8 cellular contexts compared by ENCODE assay signal in the genomic region with DNA sequence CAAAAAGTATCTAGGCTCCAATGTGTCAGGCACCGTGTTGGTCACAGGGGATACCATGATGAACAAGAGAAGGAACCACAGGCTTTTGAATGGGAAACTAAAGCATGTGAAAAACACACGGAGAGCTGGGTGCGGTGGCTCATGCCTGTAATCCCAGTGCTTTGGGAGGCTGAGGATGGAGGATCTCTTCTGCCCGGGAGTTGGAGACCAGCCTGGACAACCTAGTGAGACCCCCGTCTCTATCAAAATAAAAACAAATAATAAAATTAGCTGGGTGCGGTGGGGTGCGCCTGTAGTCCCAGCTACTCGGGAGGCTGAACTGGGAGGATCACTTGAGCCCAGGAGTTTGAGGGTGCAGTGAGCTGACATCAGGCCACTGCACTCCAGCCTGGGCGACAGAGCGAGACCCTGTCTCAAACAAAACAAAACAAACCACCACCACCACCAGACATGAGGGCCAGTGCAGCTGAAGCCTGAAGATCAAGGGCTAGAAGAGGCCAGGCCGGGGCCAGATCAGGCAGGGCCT. TPM values are rescaled to one million over a fixed set of nuclear protein-coding genes. Genes with fewer than 3 reads are reported as not detected.
DNase-seq lines count a peak whose midpoint lies in the region; ATAC-seq and TF ChIP-seq lines count a peak whose summit lies in the region.

No MANE protein-coding gene starts in this region.

- H3K4me1 Mint-ChIP-seq in activated B cell treated with CpG ODN at 0.5 μM for 24 hours, result peaks cover 22% of the 10 kb centered on the region
- H3K4me1 Mint-ChIP-seq in stimulated activated naive CD8-positive, alpha-beta T cell treated with anti-CD3 and anti-CD28 coated beads, Interleukin-15, amount 100 ng/mL, for 72 hours, result peaks cover 56% of the 10 kb centered on the region

- DNase-seq in HCT116 (ENCODE audit: low read depth, low spot score) (no peak), activated B cell treated with CpG ODN at 0.5 μM for 24 hours (no peak), DMS 273 treated with DMSO at 0.1 percent for 48 hours (lab: John Stamatoyannopoulos, UW) (no peak), DMS53 treated with DMSO at 0.1 percent for 48 hours (lab: John Stamatoyannopoulos, UW; ENCODE audit: unreplicated experiment) (no peak), glomerular visceral epithelial cell (ENCODE audit: extremely low spot score) (no peak)
- no peak for DNase-seq in stimulated activated naive CD8-positive, alpha-beta T cell treated with anti-CD3 and anti-CD28 coated beads, Interleukin-15, amount 100 ng/mL, for 72 hours

- H2AFZ ChIP-seq in HCT116 (ENCODE audit: low read depth, low read length, poor library complexity, severe bottlenecking), result no peak overlapping the region

- H3K9me2 ChIP-seq in HCT116 (ENCODE audit: insufficient read depth), result no peaks in the 10 kb centered on the region

- H3K4me3 Mint-ChIP-seq in activated B cell treated with CpG ODN at 0.5 μM for 24 hours, result peak overlapping the region; percentile 89
- H3K4me3 Mint-ChIP-seq in stimulated activated naive CD8-positive, alpha-beta T cell treated with anti-CD3 and anti-CD28 coated beads, Interleukin-15, amount 100 ng/mL, for 72 hours, result peak overlapping the region; percentile 87 to 91

- TF ChIP-seq POLR2A in HCT116 (IDR thresholded peaks at IDR 0.05; ENCODE audit: borderline replicate concordance, extremely low read depth, insufficient read depth, insufficient read length), result no peak

- H3K36me3 ChIP-seq in HCT116 (ENCODE audit: control insufficient read depth in 1 of 2, insufficient read depth in 2 of 2, low read length in 2 of 2), result peaks cover 9 to 26% of the 10 kb centered on the region in 2 experiments; a peak in 3 of 4 replicates

- peak overlapping the region; percentile 83 for H3K4me2 ChIP-seq in HCT116 (ENCODE audit: low read length)

- RAD21 ChIA-PET in HCT116 (lab: Charles Lee; ENCODE audit: low non-redundant PET in 1 of 2, low total read pairs in 2 of 2, uncharacterized antibody in 2 of 2, unreplicated experiment in 2 of 2), result interaction anchor here in 1 of 2 experiments (0.6 to 0.7 kb wide), 2 partner anchors 69 to 185 kb away, joined by 3 to 11 read pairs; no protein-coding TSS in a partner anchor

- H3K27ac ChIP-seq in HCT116 (ENCODE audit: low read depth, low read length), result peak overlapping the region; percentile 90

- H3K27me3 Mint-ChIP-seq in activated B cell treated with CpG ODN at 0.5 μM for 24 hours, result no peaks in the 10 kb centered on the region
- H3K27me3 Mint-ChIP-seq in stimulated activated naive CD8-positive, alpha-beta T cell treated with anti-CD3 and anti-CD28 coated beads, Interleukin-15, amount 100 ng/mL, for 72 hours, result no peaks in the 10 kb centered on the region

- CTCF ChIA-PET in HCT116 (lab: Charles Lee) (no interaction called here), activated B cell treated with CpG ODN at 0.5 μM for 24 hours (lab: Charles Lee) (no interaction called here)

- POLR2A ChIA-PET in HCT116 (lab: Charles Lee), result interaction anchor here (0.6 to 1.7 kb wide), 2 partner anchors 13 to 40 kb away, joined by 3 to 11 read pairs; partner anchors contain the start of genes AP4M1 and MCM7
- POLR2A ChIA-PET in activated B cell treated with CpG ODN at 0.5 μM for 24 hours (lab: Charles Lee), result interaction anchor here (0.6 to 4.7 kb wide), 6 partner anchors 12 to 787 kb away, joined by 3 to 48 read pairs (median 4); partner anchors contain the start of genes AP4M1, FBXO24, LRCH4 and MBLAC1

- H3K9me3 ChIP-seq in HCT116 (ENCODE audit: control insufficient read depth in 1 of 2, insufficient read depth in 1 of 2, low read depth in 1 of 2, low read length in 2 of 2), result no peaks in the 10 kb centered on the region

- no peaks in the 10 kb centered on the region; the same call in 1 of the 2 replicates for H4K20me1 ChIP-seq in HCT116 (ENCODE audit: insufficient read depth)

- peaks cover 39% of the 10 kb centered on the region for H3K36me3 Mint-ChIP-seq in activated B cell treated with CpG ODN at 0.5 μM for 24 hours (ENCODE audit: low read depth)

- H3K4me1 ChIP-seq in HCT116 (ENCODE audit: control insufficient read depth in 1 of 2, insufficient read depth in 2 of 2, low read length in 2 of 2), result peaks cover 8 to 39% of the 10 kb centered on the region in 2 experiments

- intact Hi-C loops in HCT116 (cut with micrococcal nuclease) (no loop called here), activated B cell treated with CpG ODN at 0.5 μM for 24 hours (cut with micrococcal nuclease) (loop anchor here (1.0 to 10.0 kb wide), 4 partner anchors 12 to 1167 kb away; partner anchors contain the start of genes GNB2 and ZNF789)

- no peak for TF ChIP-seq RAD21 in HCT116 (IDR thresholded peaks at IDR 0.05; ENCODE audit: low read depth)

- TF ChIP-seq CTCF in HCT116 (IDR thresholded peaks at IDR 0.05 in 2 of 3, conservative IDR thresholded peaks at IDR 0.05 in 1 of 3; ENCODE audit: borderline replicate concordance in 1 of 3, insufficient read depth in 1 of 3, low read depth in 2 of 3, low read length in 2 of 3) (no peak), activated B cell treated with CpG ODN at 0.5 μM for 24 hours (IDR thresholded peaks at IDR 0.05) (no peak)

- no peaks in the 10 kb centered on the region for H3K9me3 Mint-ChIP-seq in activated B cell treated with CpG ODN at 0.5 μM for 24 hours
- H3K9me3 Mint-ChIP-seq in stimulated activated naive CD8-positive, alpha-beta T cell treated with anti-CD3 and anti-CD28 coated beads, Interleukin-15, amount 100 ng/mL, for 72 hours, result no peaks in the 10 kb centered on the region

- peaks cover 21% of the 10 kb centered on the region for H3K79me2 ChIP-seq in HCT116 (ENCODE audit: insufficient read depth, low read length)

- ATAC-seq in HCT116 (peak; percentile 5), activated B cell treated with CpG ODN at 0.5 μM for 24 hours (ENCODE audit: low read depth) (peak; percentile 22), GM21447 (IDR thresholded peaks at IDR 0.05; ENCODE audit: unreplicated experiment) (no peak)
- peak; percentile 5 for ATAC-seq in stimulated activated naive CD8-positive, alpha-beta T cell treated with anti-CD3 and anti-CD28 coated beads, Interleukin-15, amount 100 ng/mL, for 72 hours

- H3K4me3 ChIP-seq in HCT116 (replicated peaks in 1 of 2; ENCODE audit: low read depth in 1 of 2, low read length in 2 of 2) (peak overlapping the region; percentile 91 to 93), iPS-11a (ENCODE audit: low read depth, low read length) (peak overlapping the region; percentile 87)

- BruUV-seq in HCT116 (replicated peaks; lab: Mats Ljungman, UMichigan), result TSS peak; percentile 42

- H3K27ac Mint-ChIP-seq in activated B cell treated with CpG ODN at 0.5 μM for 24 hours, result peak overlapping the region; percentile 84
- H3K27ac Mint-ChIP-seq in stimulated activated naive CD8-positive, alpha-beta T cell treated with anti-CD3 and anti-CD28 coated beads, Interleukin-15, amount 100 ng/mL, for 72 hours, result peak overlapping the region; percentile 54 to 95

- H3K9ac ChIP-seq in HCT116 (ENCODE audit: low read length), result peak overlapping the region; percentile 94

- H3K27me3 ChIP-seq in HCT116 (ENCODE audit: insufficient read depth, low read length), result no peaks in the 10 kb centered on the region

TF ChIP-seq in HCT116, 20 proteins besides CTCF, POLR2A, EP300 and RAD21 (continues in another document):
- TF ChIP-seq EZH2 (IDR thresholded peaks at IDR 0.05) (no peak), SP1 (IDR thresholded peaks at IDR 0.05; ENCODE audit: low read depth) (no peak), FOSL1 (IDR thresholded peaks at IDR 0.05; ENCODE audit: low read depth) (no peak), CEBPB (IDR thresholded peaks at IDR 0.05; ENCODE audit: low read depth) (no peak), ATF3 (IDR thresholded peaks at IDR 0.05) (no peak)
- TF ChIP-seq, protein P1, sequence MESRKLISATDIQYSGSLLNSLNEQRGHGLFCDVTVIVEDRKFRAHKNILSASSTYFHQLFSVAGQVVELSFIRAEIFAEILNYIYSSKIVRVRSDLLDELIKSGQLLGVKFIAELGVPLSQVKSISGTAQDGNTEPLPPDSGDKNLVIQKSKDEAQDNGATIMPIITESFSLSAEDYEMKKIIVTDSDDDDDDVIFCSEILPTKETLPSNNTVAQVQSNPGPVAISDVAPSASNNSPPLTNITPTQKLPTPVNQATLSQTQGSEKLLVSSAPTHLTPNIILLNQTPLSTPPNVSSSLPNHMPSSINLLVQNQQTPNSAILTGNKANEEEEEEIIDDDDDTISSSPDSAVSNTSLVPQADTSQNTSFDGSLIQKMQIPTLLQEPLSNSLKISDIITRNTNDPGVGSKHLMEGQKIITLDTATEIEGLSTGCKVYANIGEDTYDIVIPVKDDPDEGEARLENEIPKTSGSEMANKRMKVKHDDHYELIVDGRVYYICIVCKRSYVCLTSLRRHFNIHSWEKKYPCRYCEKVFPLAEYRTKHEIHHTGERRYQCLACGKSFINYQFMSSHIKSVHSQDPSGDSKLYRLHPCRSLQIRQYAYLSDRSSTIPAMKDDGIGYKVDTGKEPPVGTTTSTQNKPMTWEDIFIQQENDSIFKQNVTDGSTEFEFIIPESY (IDR thresholded peaks at IDR 0.05; ENCODE audit: extremely low read depth, insufficient replicate concordance, low read length), result no peak

RNA-seq across cellular contexts. Expression of gene COPS6, which starts 0.6 kb away (rescaled TPM):
- total RNA-seq in HCT116 (2021; ENCODE audit: unreplicated experiment) (126 TPM), activated B cell treated with CpG ODN at 0.5 μM for 24 hours (88.3 and 108 TPM in 2 replicates)
- polyA plus RNA-seq in HCT116 (2012), result 136 and 154 TPM in 2 replicates

RNA-seq across cellular contexts. Expression of gene ZNF3, which starts 6.6 kb away (rescaled TPM):
- total RNA-seq in HCT116 (2021; ENCODE audit: unreplicated experiment) (28.2 TPM), activated B cell treated with CpG ODN at 0.5 μM for 24 hours (33.9 and 39.6 TPM in 2 replicates)
- 14.5 and 16.0 TPM in 2 replicates for polyA plus RNA-seq in HCT116 (2012)

RNA-seq across cellular contexts. Expression of gene MCM7, which starts 13.0 kb away (rescaled TPM):
- total RNA-seq in HCT116 (2021; ENCODE audit: unreplicated experiment) (387 TPM), activated B cell treated with CpG ODN at 0.5 μM for 24 hours (99.7 and 104 TPM in 2 replicates)
- polyA plus RNA-seq in HCT116 (2012), result 273 and 296 TPM in 2 replicates

RNA-seq across cellular contexts. Expression of gene AP4M1, which starts 13.3 kb away (rescaled TPM):
- total RNA-seq in HCT116 (2021; ENCODE audit: unreplicated experiment) (20.0 TPM), activated B cell treated with CpG ODN at 0.5 μM for 24 hours (11.1 and 12.5 TPM in 2 replicates)
- polyA plus RNA-seq in HCT116 (2012), result 11.9 and 13.8 TPM in 2 replicates

RNA-seq across cellular contexts. Expression of gene TAF6, which starts 31.0 kb away (rescaled TPM):
- total RNA-seq in HCT116 (2021; ENCODE audit: unreplicated experiment), result 67.4 TPM
- polyA plus RNA-seq in HCT116 (2012), result 54.4 and 55.3 TPM in 2 replicates
- 42.6 and 54.9 TPM in 2 replicates for total RNA-seq in activated B cell treated with CpG ODN at 0.5 μM for 24 hours
